ENCODE assay signal across 8 cellular contexts in the genomic region with DNA sequence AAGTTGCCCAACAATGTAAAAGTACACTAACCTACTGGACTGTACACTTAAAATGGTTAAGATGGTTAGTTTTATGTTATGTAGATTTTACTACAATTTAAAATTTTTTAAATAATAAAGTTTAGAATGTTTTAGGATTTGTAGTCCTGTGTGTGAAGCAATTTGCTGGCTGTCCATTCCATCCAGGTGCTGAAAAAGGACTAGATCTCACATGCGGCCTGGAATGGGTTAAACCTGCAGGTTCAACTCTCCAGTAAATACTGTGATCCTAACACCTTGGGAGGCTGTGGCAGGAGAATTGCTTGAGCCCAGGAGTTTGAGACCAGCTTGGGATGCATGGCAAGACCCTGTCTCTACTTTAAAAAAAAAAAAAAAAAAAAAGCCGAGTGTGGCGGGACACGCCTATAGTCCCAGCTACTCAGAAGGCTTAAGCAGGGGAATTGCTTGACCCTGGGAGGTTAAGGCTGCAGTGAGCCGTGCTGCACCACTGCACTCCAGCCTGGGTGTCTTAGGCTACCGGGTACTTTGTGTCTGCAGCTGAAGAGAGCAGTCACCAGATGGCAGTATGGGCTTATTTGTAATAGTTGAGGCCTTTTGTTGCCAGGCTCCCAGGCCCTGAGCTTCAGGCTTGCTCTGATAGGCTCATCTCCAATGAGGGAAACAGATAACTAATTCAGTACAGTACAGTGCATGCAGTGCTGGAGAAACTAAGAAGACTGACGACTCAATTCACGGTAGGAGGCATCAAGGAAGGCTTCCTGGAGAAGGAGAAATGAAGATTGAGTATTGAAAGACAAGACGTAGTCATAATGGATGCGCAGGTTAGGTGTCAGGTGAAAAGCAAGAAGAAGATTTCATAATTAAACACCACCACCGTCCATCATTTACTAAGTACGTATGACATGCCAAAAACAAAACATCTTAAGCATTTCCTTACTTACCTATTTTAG.
DNase-seq lines count a peak whose midpoint lies in the region; TF ChIP-seq lines count a peak whose summit lies in the region.

No MANE protein-coding gene starts in this region.

- H3K27ac ChIP-seq in OCI-LY1 (ENCODE audit: low read depth, low read length, poor library complexity, severe bottlenecking) (no peak overlapping the region), neural progenitor cell (no peak overlapping the region), transverse colon (no peak overlapping the region)

- H3K4me3 ChIP-seq in Jurkat, Clone E6-1 (ENCODE audit: low read length), result no peak overlapping the region
- H3K4me3 ChIP-seq in OCI-LY1 (ENCODE audit: low read depth, low read length, poor library complexity, severe bottlenecking) (no peak overlapping the region), neural progenitor cell (no peak overlapping the region), transverse colon (no peak overlapping the region)

- no peaks in the 10 kb centered on the region for H3F3A ChIP-seq in OCI-LY1 (ENCODE audit: insufficient read depth, low read length)
- peaks cover 3% of the 10 kb centered on the region for H3F3A ChIP-seq in neural progenitor cell (ENCODE audit: low read depth)

- H3K36me3 Mint-ChIP-seq in neural progenitor cell, result no peaks in the 10 kb centered on the region

- H3K36me3 ChIP-seq in OCI-LY1 (ENCODE audit: insufficient read depth, low read length) (no peaks in the 10 kb centered on the region), neural progenitor cell (no peaks in the 10 kb centered on the region), transverse colon (no peaks in the 10 kb centered on the region)

- no peaks in the 10 kb centered on the region for H4K20me1 ChIP-seq in OCI-LY1 (ENCODE audit: insufficient read depth, low read length)
- H4K20me1 ChIP-seq in neural progenitor cell (ENCODE audit: low read depth), result no peaks in the 10 kb centered on the region

- in situ Hi-C loops in transverse colon (cut with MboI; ENCODE audit: low pct_ligation_motif_present in 1 of 4, low pct_unique_long_range_greater_than_20kb in 1 of 4, low sequenced_read_pairs in 3 of 4), result no loop called here

- H3K27ac Mint-ChIP-seq in neural progenitor cell, result no peak overlapping the region

- intact Hi-C loops in transverse colon (cut with DNase I; ENCODE audit: low total_unique reads), result no loop called here

- peaks cover 30% of the 10 kb centered on the region for H3K4me1 Mint-ChIP-seq in neural progenitor cell

- H3K4me2 ChIP-seq in OCI-LY1 (ENCODE audit: low read length), result no peak overlapping the region
- H3K4me2 ChIP-seq in neural progenitor cell, result no peak overlapping the region

- TF ChIP-seq EP300 in transverse colon (IDR thresholded peaks at IDR 0.05; ENCODE audit: low read depth), result no peak

- no peaks in the 10 kb centered on the region for H3K9me3 ChIP-seq in OCI-LY1 (ENCODE audit: low read length)
- H3K9me3 ChIP-seq in neural progenitor cell (ENCODE audit: low read depth), result no peaks in the 10 kb centered on the region
- no peaks in the 10 kb centered on the region for H3K9me3 ChIP-seq in transverse colon

- TF ChIP-seq POLR2A in transverse colon (IDR thresholded peaks at IDR 0.05), result no peak

- H3K9ac ChIP-seq in OCI-LY1 (ENCODE audit: low read length), result no peak overlapping the region
- H3K9ac ChIP-seq in neural progenitor cell, result no peak overlapping the region

- H3K4me1 ChIP-seq in OCI-LY1 (ENCODE audit: insufficient read depth, low read length, severe bottlenecking), result peaks cover 7% of the 10 kb centered on the region
- no peaks in the 10 kb centered on the region for H3K4me1 ChIP-seq in neural progenitor cell
- H3K4me1 ChIP-seq in transverse colon, result peaks cover 0 to 7% (median 2%) of the 10 kb centered on the region in 4 donors

- peaks cover 17% of the 10 kb centered on the region for H3K27me3 Mint-ChIP-seq in neural progenitor cell (ENCODE audit: insufficient read depth, low read depth)

- DNase-seq in DMS79 treated with DMSO at 0.1 percent for 48 hours (lab: John Stamatoyannopoulos, UW) (peak; percentile 52), DMS79 (lab: John Stamatoyannopoulos, UW) (no peak), fibroblast of peridontal ligament (ENCODE audit: extremely low read depth) (peak; percentile 85), neural progenitor cell (ENCODE audit: low spot score) (peak; percentile 95), transverse colon (peak; percentile 54)
- peak; percentile 78 for DNase-seq in Jurkat, Clone E6-1 (ENCODE audit: low read depth, low spot score)
- peak; percentile 42 for DNase-seq in activated T-cell treated with anti-CD3 and anti-CD28 coated beads, Interleukin-2, amount 50 U/mL, for 1 hour

- H3K27me3 ChIP-seq in OCI-LY1 (ENCODE audit: insufficient read depth, low read length), result no peaks in the 10 kb centered on the region
- peaks cover 23% of the 10 kb centered on the region for H3K27me3 ChIP-seq in neural progenitor cell
- peaks cover 25% of the 10 kb centered on the region for H3K27me3 ChIP-seq in transverse colon

- H2AFZ ChIP-seq in OCI-LY1 (ENCODE audit: low read length) (no peak overlapping the region), neural progenitor cell (replicated peaks) (no peak overlapping the region)

- WGBS in transverse colon (ENCODE audit: low coverage in 1 of 2), 2 donors, result 42 to 59% methylated on average over 7 to 12 of the region's 12 CpGs

- no peaks in the 10 kb centered on the region for H3K9me2 ChIP-seq in OCI-LY1 (ENCODE audit: low read depth, low read length)

- no peaks in the 10 kb centered on the region for H3K9me3 Mint-ChIP-seq in neural progenitor cell

- peak; percentile 79 for TF ChIP-seq CTCF in OCI-LY1 (IDR thresholded peaks at IDR 0.05; ENCODE audit: low read length)
- TF ChIP-seq CTCF in neural progenitor cell (IDR thresholded peaks at IDR 0.05), result peak; percentile 78
- peak; percentile 39 to 52 (median 42) for TF ChIP-seq CTCF in transverse colon (IDR thresholded peaks at IDR 0.05)

- no peak overlapping the region for H3K4me3 Mint-ChIP-seq in neural progenitor cell

- H3K79me2 ChIP-seq in OCI-LY1 (ENCODE audit: insufficient read depth, low read length), result no peaks in the 10 kb centered on the region
- no peaks in the 10 kb centered on the region for H3K79me2 ChIP-seq in neural progenitor cell (ENCODE audit: low read depth)
